ENCODE assay signal across 26 cellular contexts in the genomic region with DNA sequence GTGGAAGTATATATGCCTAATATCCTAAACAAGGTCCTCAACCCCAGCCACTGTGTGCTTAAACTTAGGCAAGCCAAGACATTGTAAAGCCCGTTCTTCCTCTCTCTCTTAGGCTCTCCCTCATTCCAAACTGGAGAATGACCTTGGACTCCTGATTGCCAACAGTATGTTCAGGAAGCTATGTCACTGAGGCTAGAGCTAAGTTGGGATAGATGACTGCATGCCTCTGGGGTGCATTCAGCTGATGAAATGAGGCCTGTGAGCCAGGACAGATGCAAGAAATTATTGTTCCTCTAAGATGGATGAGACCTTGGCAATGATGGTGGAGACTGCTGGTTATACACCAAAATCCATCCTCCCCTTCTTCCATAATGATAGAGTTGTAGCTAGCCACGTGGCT. TPM values are rescaled to one million over a fixed set of nuclear protein-coding genes. Genes with fewer than 3 reads are reported as not detected.
"Had no signal": no experiment of that assay in that cellular context is flagged by ENCODE, and none has a peak within 500 bp of the region (broad histone marks: within the 10 kb centered on the region; RNA-seq: fewer than 3 reads in every experiment).

No MANE protein-coding gene starts in this region.

- H3K36me3 ChIP-seq: MG63 had no signal

- H3K9me3 ChIP-seq: SK-N-SH had no signal

- H3K4me3 ChIP-seq: MG63 had no signal

- ATAC-seq: HepG2, Panc1, PC-3 had no signal

- H3K4me2 ChIP-seq: SK-N-SH had no signal

- DNase-seq: IMR-90, Karpas-422, KG1, MG63, NCI-H1092, NCI-H1105 treated with DMSO at 0.1 percent for 48 hours, NCI-H1417 treated with DMSO at 0.1 percent for 48 hours, NCI-H146, NCI-H1694 treated with DMSO at 0.1 percent for 48 hours, NCI-H1930, NCI-H2081 treated with DMSO at 0.1 percent for 48 hours, NCI-H2171, NCI-H446, NCI-H510A, NCI-H524 treated with DMSO at 0.1 percent for 48 hours, NCI-H69, NCI-H774, PC-3, SHP77, SK-N-SH had no signal

- H3K9ac ChIP-seq: SK-N-SH had no signal

RNA-seq across cellular contexts. Expression of gene TBC1D21, which starts 27.9 kb away (rescaled TPM):
- total RNA-seq: HepG2, HT1080, IMR-90, OCI-LY7, PC-3, RPMI7951, SK-MEL-5 had no signal
- polyA plus RNA-seq: HepG2, IMR-90, SK-N-SH had no signal
